In the genomic region with DNA sequence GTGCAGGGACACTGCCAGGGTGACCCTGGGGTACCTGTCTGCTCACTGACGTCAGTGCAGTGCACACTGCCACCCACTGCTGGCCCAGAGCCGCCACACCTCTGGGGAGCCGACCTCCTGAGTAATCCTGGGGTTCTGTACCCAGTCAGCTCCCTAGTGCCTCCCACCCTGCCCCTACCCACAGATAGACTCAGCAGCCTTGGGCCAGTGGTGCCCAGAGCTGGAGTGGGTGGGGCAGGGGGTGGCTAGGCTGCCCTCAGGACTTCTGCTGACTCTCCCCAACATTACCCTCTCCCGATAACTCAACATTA, we compare ENCODE assay signal across 23 cellular contexts. TPM values are rescaled to one million over a fixed set of nuclear protein-coding genes. Genes with fewer than 3 reads are reported as not detected.
"Had no signal": no experiment of that assay in that cellular context is flagged by ENCODE, and none has a peak within 500 bp of the region (broad histone marks: within the 10 kb centered on the region; RNA-seq: fewer than 3 reads in every experiment).

No MANE protein-coding gene starts in this region.

- H3K4me1 Mint-ChIP-seq: activated CD4-positive, alpha-beta T cell treated with anti-CD3 and anti-CD28 coated beads, Interleukin-2, amount 10 ng/mL, durations not matched to agents 24 days and 14 days had no signal

- H3K4me3 ChIP-seq: esophagus muscularis mucosa, gastroesophageal sphincter, heart right ventricle, psoas muscle, skin epidermis, suprapubic skin, transverse colon, vagina had no signal

- H3K36me3 Mint-ChIP-seq: activated naive CD4-positive, alpha-beta T cell treated with anti-CD3 and anti-CD28 coated beads, Interleukin-2, amount 10 ng/mL, durations not matched to agents 7 days and 5 days; immature natural killer cell had no signal

- H3K4me3 Mint-ChIP-seq: activated CD4-positive, alpha-beta T cell treated with anti-CD3 and anti-CD28 coated beads, Interleukin-2, amount 10 ng/mL, durations not matched to agents 24 days and 14 days; activated CD8-positive, alpha-beta T cell treated with anti-CD3 and anti-CD28 coated beads for 36 hours; activated naive CD4-positive, alpha-beta T cell treated with anti-CD3 and anti-CD28 coated beads, Interleukin-2, amount 10 ng/mL, durations not matched to agents 7 days and 5 days; activated T-cell treated with anti-CD3 and anti-CD28 coated beads, Interleukin-2, amount 50 U/mL, for 4 hours; dendritic cell treated with granulocyte-macrophage colony-stimulating factor and Interleukin-4, amounts not matched to agents 40 ng/mL and 50 ng/mL, for 4 days; immature natural killer cell; neural crest cell; stimulated activated naive CD8-positive, alpha-beta T cell treated with anti-CD3 and anti-CD28 coated beads, Interleukin-15, amount 100 ng/mL, for 72 hours; T-helper 2 cell treated with Interferon-gamma antibody and Interleukin-4, amounts not matched to agents 5 μg/mL and 100 μg/mL, for 36 hours had no signal

- ATAC-seq: activated CD8-positive, alpha-beta T cell treated with anti-CD3 and anti-CD28 coated beads for 36 hours; activated T-cell treated with anti-CD3 and anti-CD28 coated beads, Interleukin-2, amount 50 U/mL, for 4 hours; gastroesophageal sphincter; heart right ventricle; left ventricle myocardium superior; right cardiac atrium; stimulated activated naive CD8-positive, alpha-beta T cell treated with anti-CD3 and anti-CD28 coated beads, Interleukin-15, amount 100 ng/mL, for 72 hours had no signal

- H3K27ac ChIP-seq: esophagus muscularis mucosa, gastroesophageal sphincter, heart right ventricle, psoas muscle, skin epidermis, suprapubic skin, transverse colon, vagina had no signal

- H3K4me1 ChIP-seq: psoas muscle had no signal

- DNase-seq: activated CD4-positive, alpha-beta T cell treated with anti-CD3 and anti-CD28 coated beads, Interleukin-2, amount 10 ng/mL, durations not matched to agents 24 days and 14 days; activated CD4-positive, CD25-positive, alpha-beta regulatory T cell; activated CD8-positive, alpha-beta T cell treated with anti-CD3 and anti-CD28 coated beads for 36 hours; activated naive CD4-positive, alpha-beta T cell treated with anti-CD3 and anti-CD28 coated beads, Interleukin-2, amount 10 ng/mL, durations not matched to agents 7 days and 5 days; activated T-cell treated with anti-CD3 and anti-CD28 coated beads, Interleukin-2, amount 50 U/mL, for 4 hours; cerebellar nuclear complex; effector CD8-positive, alpha-beta T cell; heart right ventricle; immature natural killer cell; left ventricle myocardium superior; psoas muscle; right cardiac atrium; stimulated activated naive CD8-positive, alpha-beta T cell treated with anti-CD3 and anti-CD28 coated beads, Interleukin-15, amount 100 ng/mL, for 72 hours; transverse colon had no signal

- H3K36me3 ChIP-seq: esophagus muscularis mucosa, gastroesophageal sphincter, heart right ventricle, suprapubic skin, transverse colon, vagina had no signal

- H3K9me3 Mint-ChIP-seq: activated CD4-positive, alpha-beta T cell treated with anti-CD3 and anti-CD28 coated beads, Interleukin-2, amount 10 ng/mL, durations not matched to agents 24 days and 14 days; activated CD8-positive, alpha-beta T cell treated with anti-CD3 and anti-CD28 coated beads for 36 hours; activated naive CD4-positive, alpha-beta T cell treated with anti-CD3 and anti-CD28 coated beads, Interleukin-2, amount 10 ng/mL, durations not matched to agents 7 days and 5 days; activated T-cell treated with anti-CD3 and anti-CD28 coated beads, Interleukin-2, amount 50 U/mL, for 4 hours; dendritic cell treated with granulocyte-macrophage colony-stimulating factor and Interleukin-4, amounts not matched to agents 40 ng/mL and 50 ng/mL, for 4 days; immature natural killer cell; neural crest cell; stimulated activated naive CD8-positive, alpha-beta T cell treated with anti-CD3 and anti-CD28 coated beads, Interleukin-15, amount 100 ng/mL, for 72 hours; T-helper 2 cell treated with Interferon-gamma antibody and Interleukin-4, amounts not matched to agents 5 μg/mL and 100 μg/mL, for 36 hours had no signal

- H3K27ac Mint-ChIP-seq: activated CD4-positive, alpha-beta T cell treated with anti-CD3 and anti-CD28 coated beads, Interleukin-2, amount 10 ng/mL, durations not matched to agents 24 days and 14 days; activated CD8-positive, alpha-beta T cell treated with anti-CD3 and anti-CD28 coated beads for 36 hours; activated naive CD4-positive, alpha-beta T cell treated with anti-CD3 and anti-CD28 coated beads, Interleukin-2, amount 10 ng/mL, durations not matched to agents 7 days and 5 days; dendritic cell treated with granulocyte-macrophage colony-stimulating factor and Interleukin-4, amounts not matched to agents 40 ng/mL and 50 ng/mL, for 4 days; immature natural killer cell; stimulated activated naive CD8-positive, alpha-beta T cell treated with anti-CD3 and anti-CD28 coated beads, Interleukin-15, amount 100 ng/mL, for 72 hours; T-helper 2 cell treated with Interferon-gamma antibody and Interleukin-4, amounts not matched to agents 5 μg/mL and 100 μg/mL, for 36 hours had no signal

- H3K9me3 ChIP-seq: esophagus muscularis mucosa, gastroesophageal sphincter, heart right ventricle, psoas muscle, suprapubic skin, transverse colon, vagina had no signal

RNA-seq across cellular contexts. Expression of gene NRXN2, which starts 5.8 kb away (rescaled TPM):
- total RNA-seq: endothelial cell of umbilical vein had no signal
- polyA plus RNA-seq: endothelial cell of umbilical vein had no signal
